Comparison of ENCODE assay signal across 18 cellular contexts in genomic region chr14:95739356-95739755, GRCh38. TPM values are rescaled to one million over a fixed set of nuclear protein-coding genes. Genes with fewer than 3 reads are reported as not detected.
"Had no signal": no experiment of that assay in that cellular context is flagged by ENCODE, and none has a peak within 500 bp of the region (broad histone marks: within the 10 kb centered on the region; RNA-seq: fewer than 3 reads in every experiment).

No MANE protein-coding gene starts in this region.

- H3K27me3 Mint-ChIP-seq: stimulated activated naive CD8-positive, alpha-beta T cell treated with anti-CD3 and anti-CD28 coated beads, Interleukin-15, amount 100 ng/mL, for 72 hours had no signal

- H3K36me3 ChIP-seq: ascending aorta, left ventricle myocardium inferior, ovary had no signal

- H3K9me3 ChIP-seq: ascending aorta, left ventricle myocardium inferior, ovary, testis had no signal

- H3K9me3 Mint-ChIP-seq: neural crest cell had no signal

- H3K27me3 ChIP-seq: ascending aorta, ovary, testis had no signal

- H3K4me3 ChIP-seq: ascending aorta, left ventricle myocardium inferior, ovary, testis had no signal

- ATAC-seq: stimulated activated naive CD8-positive, alpha-beta T cell treated with anti-CD3 and anti-CD28 coated beads, Interleukin-15, amount 100 ng/mL, for 72 hours had no signal

- DNase-seq: activated CD4-positive, alpha-beta T cell treated with anti-CD3 and anti-CD28 coated beads for 4 hours; activated gamma-delta T cell; effector CD4-positive, alpha-beta T cell; left ventricle myocardium inferior; ovary; stimulated activated CD4-positive, alpha-beta T cell treated with anti-CD3 and anti-CD28 coated beads, Interleukin-12 subunit alpha, Interleukin-12 subunit beta, amount 100 ng/mL, for 4 hours; stimulated activated naive CD8-positive, alpha-beta T cell treated with anti-CD3 and anti-CD28 coated beads, Interleukin-15, amount 100 ng/mL, for 72 hours; T1000; testis had no signal

- H3K4me1 Mint-ChIP-seq: neural crest cell had no signal

- H3K4me1 ChIP-seq: ascending aorta, left ventricle myocardium inferior, testis had no signal

- H3K27ac ChIP-seq: ascending aorta, epithelial cell of prostate, left ventricle myocardium inferior, ovary, testis, VCaP had no signal

- H3K4me3 Mint-ChIP-seq: memory B cell, neural crest cell had no signal

- H3K27ac Mint-ChIP-seq: memory B cell had no signal

RNA-seq across cellular contexts. Expression of gene TCL1A, which starts 25.4 kb away (rescaled TPM):
- total RNA-seq: activated CD8-positive, alpha-beta memory T cell treated with anti-CD3 and anti-CD28 coated beads for 36 hours; ascending aorta; left ventricle myocardium inferior; neural crest cell; ovary had no signal
- polyA plus RNA-seq: keratinocyte had no signal

RNA-seq across cellular contexts. Expression of gene TCL1B, which starts 53.1 kb away (rescaled TPM):
- total RNA-seq: activated CD8-positive, alpha-beta memory T cell treated with anti-CD3 and anti-CD28 coated beads for 36 hours; ascending aorta; left ventricle myocardium inferior; mucosa of gallbladder; neural crest cell; ovary; urinary bladder had no signal
- polyA plus RNA-seq: keratinocyte, urinary bladder had no signal
